In the genomic region with DNA sequence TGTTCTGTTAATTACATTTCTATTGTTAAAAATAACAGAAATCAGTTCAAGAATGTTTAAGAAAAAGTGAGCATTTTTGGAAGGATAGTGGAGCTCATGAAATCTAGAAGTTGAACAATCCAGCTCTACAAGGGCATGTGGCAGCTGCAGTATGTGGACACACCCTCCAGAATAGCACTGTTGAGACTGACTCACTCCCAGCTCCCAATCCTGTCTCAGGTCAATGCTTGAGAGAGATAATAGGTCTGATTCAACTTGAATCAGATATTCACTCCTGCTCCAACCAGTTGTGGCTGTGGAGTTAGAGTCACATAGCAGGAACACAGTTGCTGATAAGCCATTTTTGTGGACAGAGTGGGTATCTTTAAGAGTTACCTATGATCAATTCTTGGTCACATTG, we compare ENCODE assay signal across 14 cellular contexts.
DNase-seq lines count a peak whose midpoint lies in the region; ATAC-seq, FAIRE-seq and TF ChIP-seq lines count a peak whose summit lies in the region.
"Had no signal": no experiment of that assay in that cellular context is flagged by ENCODE, and none has a peak within 500 bp of the region (broad histone marks: within the 10 kb centered on the region; RNA-seq: fewer than 3 reads in every experiment).

No MANE protein-coding gene starts in this region.

- peaks cover 19% of the 10 kb centered on the region for H3K9me3 Mint-ChIP-seq in activated T-cell treated with anti-CD3 and anti-CD28 coated beads, Interleukin-2, amount 50 U/mL, for 4 hours
- H3K9me3 Mint-ChIP-seq in neural progenitor cell, result peaks cover 11% of the 10 kb centered on the region

- H3K9me2 ChIP-seq in PC-9 (ENCODE audit: insufficient read depth), result no peaks in the 10 kb centered on the region

- BruUV-seq in PC-9 (replicated peaks; lab: Mats Ljungman, UMichigan), result no TSS peak

- no peaks in the 10 kb centered on the region for H3K36me3 Mint-ChIP-seq in activated T-cell treated with anti-CD3 and anti-CD28 coated beads, Interleukin-2, amount 50 U/mL, for 4 hours (ENCODE audit: insufficient read depth)
- H3K36me3 Mint-ChIP-seq in neural progenitor cell, result no peaks in the 10 kb centered on the region

- POLR2A ChIA-PET in RWPE1 (lab: Yijun Ruan, JAX; ENCODE audit: low non-redundant PET), result no interaction called here
- POLR2A ChIA-PET in PC-9 (lab: Charles Lee; ENCODE audit: unreplicated experiment), result interaction anchor here (0.5 kb wide), 1 partner anchor 113 kb away, joined by 4 read pairs; no protein-coding TSS in a partner anchor

- H3K4me1 ChIP-seq in small intestine (ENCODE audit: control insufficient read depth in 2 of 2, insufficient read depth in 1 of 2, low read depth in 1 of 2, low read length in 1 of 2) (no peaks in the 10 kb centered on the region), PC-9 (replicated peaks; ENCODE audit: insufficient read depth) (no peaks in the 10 kb centered on the region), neural progenitor cell (no peaks in the 10 kb centered on the region)

- no peaks in the 10 kb centered on the region for H3K27me3 ChIP-seq in small intestine (ENCODE audit: control insufficient read depth in 2 of 2, insufficient read depth in 2 of 2, low read length in 2 of 2)
- H3K27me3 ChIP-seq in PC-9 (ENCODE audit: insufficient read depth, low read depth), result no peaks in the 10 kb centered on the region
- no peaks in the 10 kb centered on the region for H3K27me3 ChIP-seq in neural progenitor cell

- H3K27ac ChIP-seq in RWPE1 (no peak overlapping the region), small intestine (ENCODE audit: low read depth in 1 of 2, low read length in 1 of 2) (no peak overlapping the region), PC-9 (no peak overlapping the region), neural progenitor cell (no peak overlapping the region)

- H2AFZ ChIP-seq in PC-9 (no peak overlapping the region), neural progenitor cell (replicated peaks) (no peak overlapping the region)

- TF ChIP-seq CTCF in RWPE1 (conservative IDR thresholded peaks at IDR 0.05; ENCODE audit: low read depth), result no peak
- no peak for TF ChIP-seq CTCF in fibroblast of pulmonary artery (IDR thresholded peaks at IDR 0.05; ENCODE audit: low read length, missing control alignments)
- TF ChIP-seq CTCF in PC-9 (conservative IDR thresholded peaks at IDR 0.05), result no peak
- no peak for TF ChIP-seq CTCF in neural progenitor cell (IDR thresholded peaks at IDR 0.05)

- H3K9me3 ChIP-seq in small intestine (ENCODE audit: control insufficient read depth, low read depth) (no peaks in the 10 kb centered on the region), PC-9 (ENCODE audit: insufficient read depth, low read depth) (no peaks in the 10 kb centered on the region; the same call in 1 of the 2 replicates), neural progenitor cell (ENCODE audit: low read depth) (no peaks in the 10 kb centered on the region)

- no peaks in the 10 kb centered on the region for H3K4me1 Mint-ChIP-seq in activated T-cell treated with anti-CD3 and anti-CD28 coated beads, Interleukin-2, amount 50 U/mL, for 4 hours (ENCODE audit: low read depth)
- no peaks in the 10 kb centered on the region for H3K4me1 Mint-ChIP-seq in neural progenitor cell

- no peaks in the 10 kb centered on the region for H3K36me3 ChIP-seq in small intestine (ENCODE audit: control insufficient read depth in 2 of 2, insufficient read depth in 2 of 2, low read length in 2 of 2)
- H3K36me3 ChIP-seq in PC-9 (ENCODE audit: low read depth), result no peaks in the 10 kb centered on the region
- H3K36me3 ChIP-seq in neural progenitor cell, result no peaks in the 10 kb centered on the region

- H3K79me2 ChIP-seq in PC-9 (ENCODE audit: low read depth) (no peaks in the 10 kb centered on the region), neural progenitor cell (ENCODE audit: low read depth) (no peaks in the 10 kb centered on the region)

- CTCF ChIA-PET in RWPE1 (lab: Yijun Ruan, JAX) (interaction anchor here (0.6 kb wide), 1 partner anchor 14 kb away, joined by 3 read pairs; no protein-coding TSS in a partner anchor), PC-9 (lab: Charles Lee) (no interaction called here)

- peaks cover 4% of the 10 kb centered on the region for H3K27me3 Mint-ChIP-seq in activated T-cell treated with anti-CD3 and anti-CD28 coated beads, Interleukin-2, amount 50 U/mL, for 4 hours (ENCODE audit: low read depth)
- peaks cover 2% of the 10 kb centered on the region for H3K27me3 Mint-ChIP-seq in neural progenitor cell (ENCODE audit: insufficient read depth, low read depth)

- no peak overlapping the region for H3K4me2 ChIP-seq in PC-9
- H3K4me2 ChIP-seq in neural progenitor cell, result no peak overlapping the region

- H3F3A ChIP-seq in PC-9 (ENCODE audit: insufficient read depth, low read depth) (no peaks in the 10 kb centered on the region), neural progenitor cell (ENCODE audit: low read depth) (no peaks in the 10 kb centered on the region)

- DNase-seq in EL (peak; percentile 74), RWPE1 (ENCODE audit: low spot score) (peak; percentile 69), fibroblast of pulmonary artery (ENCODE audit: low read depth) (peak; percentile 1), small intestine (peak; percentile 86), amygdala (lab: John Stamatoyannopoulos, UW) (no peak), PC-9 (no peak), neural progenitor cell (ENCODE audit: low spot score) (no peak)
- DNase-seq in activated T-cell treated with anti-CD3 and anti-CD28 coated beads, Interleukin-2, amount 50 U/mL, for 4 hours, result no peak
- DNase-seq: anterior cingulate cortex; midbrain; NCI-H1105 treated with DMSO at 0.1 percent for 48 hours; NCI-H526 treated with DMSO at 0.1 percent for 48 hours; stimulated activated CD4-positive, alpha-beta T cell treated with anti-CD3 and anti-CD28 coated beads, Interleukin-4, amount 100 ng/mL, for 24 hours; stimulated activated naive CD4-positive, alpha-beta T cell treated with Interleukin-2 at 50 U/mL for 16 hours had no signal

- no peak overlapping the region for H3K27ac Mint-ChIP-seq in neural progenitor cell

- FAIRE-seq in small intestine (lab: Jason Lieb, UNC), result no peak

- no peak for ATAC-seq in activated T-cell treated with anti-CD3 and anti-CD28 coated beads, Interleukin-2, amount 50 U/mL, for 4 hours

- H4K20me1 ChIP-seq in PC-9 (ENCODE audit: insufficient read depth) (no peaks in the 10 kb centered on the region), neural progenitor cell (ENCODE audit: low read depth) (no peaks in the 10 kb centered on the region)

- intact Hi-C loops in PC-9 (cut with micrococcal nuclease; ENCODE audit: unreplicated experiment), result no loop called here

- H3K4me3 ChIP-seq in fibroblast of pulmonary artery (replicated peaks; ENCODE audit: low read depth, low read length), result no peak overlapping the region
- H3K4me3 ChIP-seq in small intestine (ENCODE audit: low read depth in 1 of 2, low read length in 2 of 2), result no peak overlapping the region
- no peak overlapping the region for H3K4me3 ChIP-seq in PC-9
- H3K4me3 ChIP-seq in neural progenitor cell, result no peak overlapping the region

- H3K4me3 Mint-ChIP-seq in activated T-cell treated with anti-CD3 and anti-CD28 coated beads, Interleukin-2, amount 50 U/mL, for 4 hours, result no peak overlapping the region
- no peak overlapping the region for H3K4me3 Mint-ChIP-seq in neural progenitor cell

- H3K9ac ChIP-seq in neural progenitor cell, result no peak overlapping the region

Comparison
In these comparisons a context has a peak if more than half of its experiments do, and no peak if none do; other contexts are left out.
1. DNase-seq: peak in EL (single experiment), RWPE1 (single experiment), fibroblast of pulmonary artery (single experiment) and small intestine (single experiment); none in amygdala (0 of 56), PC-9 (0 of 2), activated T-cell treated with anti-CD3 and anti-CD28 coated beads, Interleukin-2, amount 50 U/mL, for 4 hours (single experiment) and neural progenitor cell (single experiment).